In genomic region chr5:149453618-149454415, GRCh38 we compare ENCODE assay signal across 13 cellular contexts.
A peak's percentile ranks its signal among the peaks of the same experiment; 100 is the strongest.
DNase-seq lines count a peak whose midpoint lies in the region; ATAC-seq and TF ChIP-seq lines count a peak whose summit lies in the region.
"Had no signal": no experiment of that assay in that cellular context is flagged by ENCODE, and none has a peak within 500 bp of the region (broad histone marks: within the 10 kb centered on the region; RNA-seq: fewer than 3 reads in every experiment).

No MANE protein-coding gene starts in this region.

- H3K36me3 ChIP-seq in heart left ventricle, result no peaks in the 10 kb centered on the region
- H3K36me3 ChIP-seq in ovary, result no peaks in the 10 kb centered on the region
- H3K36me3 ChIP-seq in aorta (ENCODE audit: control insufficient read depth in 1 of 2, insufficient read depth in 2 of 2, low read length in 1 of 2), result no peaks in the 10 kb centered on the region

- TF ChIP-seq CTCF in heart left ventricle (IDR thresholded peaks at IDR 0.05) (no peak), ovary (IDR thresholded peaks at IDR 0.05) (no peak)

- H3K27ac ChIP-seq in heart left ventricle (peak overlapping the region; percentile 76 to 94 (median 89)), ovary (peak overlapping the region; percentile 17 to 59), aorta (ENCODE audit: low read depth in 1 of 2, low read length in 2 of 2) (peak overlapping the region; percentile 40 to 98)

- intact Hi-C loops in heart left ventricle (cut with DNase I), result loop anchor here in 2 of 10 donors (5.0 kb wide), 1 partner anchor 33 kb away; no protein-coding TSS in a partner anchor
- intact Hi-C loops in Right ventricle myocardium superior (cut with DNase I), result no loop called here
- intact Hi-C loops in left ventricle myocardium superior (cut with micrococcal nuclease), result no loop called here
- intact Hi-C loops in ovary (cut with DNase I), result loop anchor here in 1 of 4 donors (5.0 kb wide), 1 partner anchor 98 kb away; the partner anchor contains the start of gene CSNK1A1
- intact Hi-C loops in aorta (cut with DNase I), result loop anchor here (2.0 kb wide), 2 partner anchors 33 to 35 kb away; no protein-coding TSS in a partner anchor

- WGBS in heart left ventricle, 4 donors, result 73 to 86% (median 83%) methylated on average over 9 to 10 of the region's 10 CpGs
- 70 to 82% (median 81%) methylated on average over 10 of the region's 10 CpGs for WGBS in ovary, 3 donors
- 70 to 77% methylated on average over 10 of the region's 10 CpGs for WGBS in aorta, 2 donors

- DNase-seq in heart left ventricle (no peak), Right ventricle myocardium superior (no peak), left ventricle myocardium superior (peak; percentile 25), ovary (no peak), aorta (no peak), NCI-H1105 treated with DMSO at 0.1 percent for 48 hours (lab: John Stamatoyannopoulos, UW) (no peak), GDM1 (lab: John Stamatoyannopoulos, UW) (no peak)
- DNase-seq: activated CD4-positive, CD25-positive, alpha-beta regulatory T cell; KBM-7; NCI-H2107; SHP77 treated with DMSO at 0.1 percent for 48 hours; stimulated activated CD8-positive, alpha-beta memory T cell treated with anti-CD3 and anti-CD28 coated beads, Interleukin-4, amount 100 ng/mL, for 48 hours had no signal

- H3K27me3 ChIP-seq in heart left ventricle (no peaks in the 10 kb centered on the region), ovary (no peaks in the 10 kb centered on the region), aorta (ENCODE audit: control insufficient read depth in 1 of 2, insufficient read depth in 2 of 2, low read length in 1 of 2) (no peaks in the 10 kb centered on the region)

- H3K4me1 ChIP-seq in heart left ventricle (peaks cover 15 to 90% (median 72%) of the 10 kb centered on the region in 12 donors), ovary (ENCODE audit: insufficient read depth) (peaks cover 28% of the 10 kb centered on the region), aorta (ENCODE audit: control insufficient read depth in 1 of 2, insufficient read depth in 2 of 2, low read length in 2 of 2) (peaks cover 0 to 5% of the 10 kb centered on the region in 2 donors)

- TF ChIP-seq POLR2A in heart left ventricle (IDR thresholded peaks at IDR 0.05) (no peak), ovary (IDR thresholded peaks at IDR 0.05) (no peak)

- TF ChIP-seq EP300 in ovary (IDR thresholded peaks at IDR 0.05), result no peak

- H3K9me3 ChIP-seq in heart left ventricle (no peaks in the 10 kb centered on the region), ovary (no peaks in the 10 kb centered on the region), aorta (ENCODE audit: control insufficient read depth, low read length) (no peaks in the 10 kb centered on the region)

- no peak for ATAC-seq in heart left ventricle
- no peak for ATAC-seq in Right ventricle myocardium superior (ENCODE audit: poor library complexity)
- ATAC-seq in left ventricle myocardium superior, result no peak
- no peak for ATAC-seq in aorta (ENCODE audit: low FRiP score)
- ATAC-seq in HG02840 (IDR thresholded peaks at IDR 0.05; ENCODE audit: low FRiP score, unreplicated experiment), result no peak

- no peak overlapping the region for H3K4me3 ChIP-seq in heart left ventricle
- H3K4me3 ChIP-seq in ovary, result no peak overlapping the region
- H3K4me3 ChIP-seq in aorta (ENCODE audit: low read length in 2 of 2), result no peak overlapping the region

Comparison
In these comparisons a context has a peak if more than half of its experiments do, and no peak if none do; other contexts are left out.
1. H3K27ac ChIP-seq: peak in every context shown above with its lines; median percentile 89 in heart left ventricle; 69 in aorta; 38 in ovary.
2. intact Hi-C loops: an anchor here in aorta (2.0 kb wide); none called in Right ventricle myocardium superior and left ventricle myocardium superior.